In the genomic region with DNA sequence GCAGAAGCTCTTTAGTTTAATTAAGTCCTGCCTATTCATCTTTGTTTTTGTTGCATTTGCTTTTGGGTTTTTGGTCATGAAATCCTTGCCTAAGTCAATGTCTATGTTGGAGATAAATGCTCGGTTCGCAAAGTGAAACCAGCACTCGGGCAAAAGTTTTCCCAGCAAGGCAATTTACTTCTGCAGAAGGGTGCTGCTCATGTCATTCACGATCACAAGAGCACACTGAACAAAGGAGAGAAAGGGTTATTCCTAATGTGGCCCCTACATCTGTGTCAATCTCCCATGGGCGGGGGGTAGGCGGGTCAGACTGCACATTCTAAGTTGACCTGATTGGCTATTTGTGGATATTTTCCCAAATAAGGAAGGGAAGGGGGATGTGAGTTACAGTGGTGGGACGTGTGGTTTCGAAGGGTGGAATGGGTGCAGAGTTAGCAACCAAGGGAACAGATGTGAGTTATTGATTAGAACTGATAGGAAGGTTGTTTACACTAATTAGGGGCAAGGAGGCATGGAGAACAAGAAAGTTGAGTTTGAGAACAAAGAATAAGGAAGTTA, we compare ENCODE assay signal across 24 cellular contexts. TPM values are rescaled to one million over a fixed set of nuclear protein-coding genes. Genes with fewer than 3 reads are reported as not detected.
A peak's percentile ranks its signal among the peaks of the same experiment; 100 is the strongest.
DNase-seq lines count a peak whose midpoint lies in the region; ATAC-seq and TF ChIP-seq lines count a peak whose summit lies in the region.
"Had no signal": no experiment of that assay in that cellular context is flagged by ENCODE, and none has a peak within 500 bp of the region (broad histone marks: within the 10 kb centered on the region; RNA-seq: fewer than 3 reads in every experiment).

No MANE protein-coding gene starts in this region.

- H2BK5ac ChIP-seq in mesendoderm (ENCODE audit: low read length) = no peak overlapping the region

- no CpG with 5 or more reads among the region's 8 CpGs for WGBS in mesendoderm (ENCODE audit: extremely low coverage, insufficient coverage, low lambda C conversion rate)

- TF ChIP-seq CTCF in OCI-LY7 (conservative IDR thresholded peaks at IDR 0.05; ENCODE audit: low read length) (no peak), choroid plexus epithelial cell (conservative IDR thresholded peaks at IDR 0.05; ENCODE audit: low read depth, low read length) (no peak)

- H2AFZ ChIP-seq in OCI-LY7 (ENCODE audit: low read length) = no peak overlapping the region

- no peaks in the 10 kb centered on the region for H3K79me2 ChIP-seq in OCI-LY7 (ENCODE audit: insufficient read depth, low read depth, low read length)
- peaks cover 6% of the 10 kb centered on the region for H3K79me2 ChIP-seq in mesendoderm (ENCODE audit: control insufficient read depth, insufficient read depth, low read length)

- H3K36me3 ChIP-seq in OCI-LY7 (ENCODE audit: insufficient read depth, low read length) (peaks cover 9% of the 10 kb centered on the region), mesendoderm (ENCODE audit: control insufficient read depth, insufficient read depth, low read length) (peaks cover 2% of the 10 kb centered on the region)
- H3K36me3 ChIP-seq: cardiac muscle cell, prostate gland had no signal

- H2BK120ac ChIP-seq in mesendoderm (ENCODE audit: low read depth, low read length) = no peak overlapping the region

- no peaks in the 10 kb centered on the region for H3K27me3 ChIP-seq in mesendoderm (ENCODE audit: insufficient read depth, low read length, poor library complexity)
- H3K27me3 ChIP-seq: cardiac muscle cell had no signal

- no peak overlapping the region for H3K23ac ChIP-seq in mesendoderm (ENCODE audit: low read length)

- H3K4me1 ChIP-seq in OCI-LY7 (ENCODE audit: insufficient read depth, low read length, poor library complexity, severe bottlenecking) (no peaks in the 10 kb centered on the region), mesendoderm (ENCODE audit: control insufficient read depth, low read depth, low read length) (no peaks in the 10 kb centered on the region)
- H3K4me1 ChIP-seq: prostate gland had no signal

- H3K4ac ChIP-seq in mesendoderm (ENCODE audit: low read depth, low read length) = no peak overlapping the region

- no peak overlapping the region for H4K8ac ChIP-seq in mesendoderm (ENCODE audit: low read depth, low read length)

- H3K18ac ChIP-seq in mesendoderm (ENCODE audit: low read length) = no peak overlapping the region

- H3K4me2 ChIP-seq in OCI-LY7 (ENCODE audit: low read length) (no peak overlapping the region), mesendoderm (ENCODE audit: low read length) (no peak overlapping the region)

- intact Hi-C loops in OCI-LY7 (cut with micrococcal nuclease; ENCODE audit: unreplicated experiment) = no loop called here

- POLR2A ChIA-PET in OCI-LY7 (lab: Charles Lee) = no interaction called here

- H3K27ac ChIP-seq in OCI-LY7 (ENCODE audit: low read depth, low read length, poor library complexity, severe bottlenecking) (no peak overlapping the region), mesendoderm (ENCODE audit: low read depth, low read length) (no peak overlapping the region)
- H3K27ac ChIP-seq: 22Rv1, cardiac muscle cell, prostate gland had no signal

- no peak overlapping the region for H2AK5ac ChIP-seq in mesendoderm (ENCODE audit: low read length)

- H3K9me2 ChIP-seq in OCI-LY7 (ENCODE audit: insufficient read depth, low read length) = no peaks in the 10 kb centered on the region

- DNase-seq in DMS53 (lab: John Stamatoyannopoulos, UW) (peak; percentile 17), DMS53 treated with DMSO at 0.1 percent for 48 hours (lab: John Stamatoyannopoulos, UW; ENCODE audit: unreplicated experiment) (no peak), OCI-LY7 (ENCODE audit: low spot score) (peak; percentile 38), choroid plexus epithelial cell (ENCODE audit: low read depth) (peak; percentile 38), mesendoderm (peak; percentile 65)
- no peak for DNase-seq in activated effector memory CD4-positive, alpha-beta T cell treated with anti-CD3 and anti-CD28 coated beads, Interleukin-2, amount 50 U/mL, for 16 hours
- DNase-seq: activated CD4-positive, CD25-positive, alpha-beta regulatory T cell treated with anti-CD3 and anti-CD28 coated beads, Interleukin-2, amount 50 U/mL, for 72 hours; activated naive CD4-positive, alpha-beta T cell treated with Interleukin-2 at 50 U/mL for 16 hours; activated T-cell treated with anti-CD3 and anti-CD28 coated beads, Interleukin-2, amount 50 U/mL, for 48 hours; amygdala; cortex of kidney; H9; kidney; NCI-H1436; NCI-H510A; NK-92 treated with Interleukin-12 subunit alpha and Interleukin-12 subunit beta, amount 100 ng/mL, for 24 hours; RPMI8226; trophoblast cell had no signal

- ATAC-seq in GM19452 (IDR thresholded peaks at IDR 0.05; ENCODE audit: unreplicated experiment) (no peak), HG03354 (IDR thresholded peaks at IDR 0.05; ENCODE audit: poor library complexity, severe bottlenecking, unreplicated experiment) (no peak)

- H3K4me3 ChIP-seq in OCI-LY7 (ENCODE audit: low read depth, low read length, poor library complexity, severe bottlenecking) (no peak overlapping the region), choroid plexus epithelial cell (ENCODE audit: low read depth, low read length) (no peak overlapping the region), mesendoderm (ENCODE audit: low read length) (no peak overlapping the region)
- H3K4me3 ChIP-seq: cardiac muscle cell, lung, prostate gland had no signal

- H2BK15ac ChIP-seq in mesendoderm (replicated peaks; ENCODE audit: low read depth) = no peak overlapping the region

- H3K9ac ChIP-seq in mesendoderm (ENCODE audit: low read length) = no peak overlapping the region

- H4K20me1 ChIP-seq in OCI-LY7 (ENCODE audit: insufficient read depth, low read length) = no peaks in the 10 kb centered on the region

- BruUV-seq in OCI-LY7 (replicated peaks; lab: Mats Ljungman, UMichigan) = no TSS peak

- peaks cover 7% of the 10 kb centered on the region for H3K79me1 ChIP-seq in mesendoderm (ENCODE audit: low read length)

- H3K9me3 ChIP-seq in OCI-LY7 (ENCODE audit: low read length) = peaks cover 36% of the 10 kb centered on the region
- H3K9me3 ChIP-seq: prostate gland had no signal

- CTCF ChIA-PET in OCI-LY7 (lab: Charles Lee; ENCODE audit: unreplicated experiment) = no interaction called here

- no peak overlapping the region for H3K56ac ChIP-seq in mesendoderm (ENCODE audit: low read length)

- H4K5ac ChIP-seq in mesendoderm (ENCODE audit: low read length) = no peak overlapping the region

RNA-seq across cellular contexts. Expression of a gene that starts 23.0 kb away (rescaled TPM):
- 27.4 and 28.4 TPM in 2 replicates for total RNA-seq in OCI-LY7 (2014; rRNA removed; shearing (Covaris generic))
- 34.5 and 46.8 TPM in 2 replicates for total RNA-seq in OCI-LY7 (2022)
- polyA plus RNA-seq in mesendoderm (2013, experiment 1 of 2) = 35.4 TPM
- polyA plus RNA-seq in mesendoderm (2013, experiment 2 of 2) = 33.9 TPM

Comparison
In these comparisons a context has a peak if more than half of its experiments do, and no peak if none do; other contexts are left out.
1. DNase-seq: peak in DMS53 (single experiment), OCI-LY7 (single experiment), choroid plexus epithelial cell (single experiment) and mesendoderm (single experiment); none in DMS53 treated with DMSO at 0.1 percent for 48 hours (single experiment) and activated effector memory CD4-positive, alpha-beta T cell treated with anti-CD3 and anti-CD28 coated beads, Interleukin-2, amount 50 U/mL, for 16 hours (single experiment).